ENCODE assay signal across 23 cellular contexts in the genomic region with DNA sequence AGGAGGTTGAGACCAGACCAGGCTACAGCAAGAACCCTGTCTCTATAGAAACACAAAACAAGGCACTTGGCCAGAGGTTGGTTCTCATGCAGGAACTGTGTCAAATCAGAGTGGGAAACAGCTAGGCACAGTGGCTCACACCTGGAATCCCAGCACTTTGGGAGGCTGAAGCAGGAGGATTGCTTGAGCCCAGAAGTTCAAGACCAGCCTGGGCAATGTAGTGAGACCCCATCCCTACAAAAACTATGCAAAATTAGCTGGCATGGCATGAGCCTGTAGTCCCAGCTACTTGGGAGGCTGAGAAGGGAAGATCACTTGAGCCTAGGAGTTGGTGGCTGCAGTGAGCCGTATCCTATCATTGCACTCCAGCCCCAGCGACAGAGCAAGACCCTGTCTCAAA. TPM values are rescaled to one million over a fixed set of nuclear protein-coding genes. Genes with fewer than 3 reads are reported as not detected.
DNase-seq lines count a peak whose midpoint lies in the region; ATAC-seq and TF ChIP-seq lines count a peak whose summit lies in the region.
"Had no signal": no experiment of that assay in that cellular context is flagged by ENCODE, and none has a peak within 500 bp of the region (broad histone marks: within the 10 kb centered on the region; RNA-seq: fewer than 3 reads in every experiment).

No MANE protein-coding gene starts in this region.

- DNase-seq in activated T-cell treated with anti-CD3 and anti-CD28 coated beads, Interleukin-2, amount 50 U/mL, for 4 hours: no peak
- DNase-seq in activated T-cell treated with anti-CD3 and anti-CD28 coated beads for 4 hours: no peak
- no peak for DNase-seq in neural progenitor cell (ENCODE audit: low spot score)
- DNase-seq in NCI-H2107 treated with DMSO at 0.1 percent for 48 hours (lab: John Stamatoyannopoulos, UW; ENCODE audit: unreplicated experiment): no peak
- DNase-seq: amniotic stem cell; DMS79; foreskin keratinocyte; H9; NCI-H146; stimulated activated CD8-positive, alpha-beta memory T cell treated with anti-CD3 and anti-CD28 coated beads, Interleukin-4, amount 100 ng/mL, for 48 hours had no signal

- peaks cover 27% of the 10 kb centered on the region for H4K20me1 ChIP-seq in neural progenitor cell (ENCODE audit: low read depth)

- ATAC-seq in activated T-cell treated with anti-CD3 and anti-CD28 coated beads, Interleukin-2, amount 50 U/mL, for 4 hours: no peak
- ATAC-seq in GM21367 (IDR thresholded peaks at IDR 0.05; ENCODE audit: unreplicated experiment): no peak
- ATAC-seq in GM21381 (IDR thresholded peaks at IDR 0.05; ENCODE audit: unreplicated experiment): no peak

- H3K9ac ChIP-seq in neural progenitor cell: no peak overlapping the region
- H3K9ac ChIP-seq: SK-N-SH had no signal

- H3K4me1 ChIP-seq in HEK293 (ENCODE audit: control insufficient read depth, insufficient read depth, low read length): peaks cover 4% of the 10 kb centered on the region
- H3K4me1 ChIP-seq in neural progenitor cell: no peaks in the 10 kb centered on the region

- H3K27me3 ChIP-seq in neural progenitor cell: no peaks in the 10 kb centered on the region
- H3K27me3 ChIP-seq: dorsolateral prefrontal cortex, foreskin keratinocyte had no signal

- TF ChIP-seq CTCF in HEK293 (tag by site-specific recombination; IDR thresholded peaks at IDR 0.05) (no peak), brain (conservative IDR thresholded peaks at IDR 0.05) (no peak), neural progenitor cell (IDR thresholded peaks at IDR 0.05) (no peak)

- H3K27me3 Mint-ChIP-seq in activated T-cell treated with anti-CD3 and anti-CD28 coated beads, Interleukin-2, amount 50 U/mL, for 4 hours (ENCODE audit: low read depth): no peaks in the 10 kb centered on the region
- H3K27me3 Mint-ChIP-seq in brain: peaks cover 3% of the 10 kb centered on the region
- peaks cover 7% of the 10 kb centered on the region for H3K27me3 Mint-ChIP-seq in neural progenitor cell (ENCODE audit: insufficient read depth, low read depth)
- H3K27me3 Mint-ChIP-seq: activated CD4-positive, alpha-beta T cell treated with anti-CD3 and anti-CD28 coated beads, Interleukin-2, amount 10 ng/mL, durations not matched to agents 24 days and 14 days had no signal

- H3K27ac ChIP-seq in HEK293 (ENCODE audit: extremely low read depth, low read depth, low read length): no peak overlapping the region
- no peak overlapping the region for H3K27ac ChIP-seq in neural progenitor cell
- H3K27ac ChIP-seq: epithelial cell of prostate, foreskin keratinocyte had no signal

- H2AFZ ChIP-seq in neural progenitor cell (replicated peaks): no peak overlapping the region

- H3K4me3 Mint-ChIP-seq in activated T-cell treated with anti-CD3 and anti-CD28 coated beads, Interleukin-2, amount 50 U/mL, for 4 hours: peak overlapping the region; percentile 47
- H3K4me3 Mint-ChIP-seq in brain (peak overlapping the region; percentile 42 to 87 (median 68)), neural progenitor cell (peak overlapping the region; percentile 74)

- peaks cover 29% of the 10 kb centered on the region for H3K79me2 ChIP-seq in neural progenitor cell (ENCODE audit: low read depth)

- CTCF ChIA-PET in HEK293 (lab: Yijun Ruan, JAX): interaction anchor here (0.7 to 1.5 kb wide), 4 partner anchors 11 to 62 kb away, joined by 3 to 6 read pairs (median 3); no protein-coding TSS in a partner anchor

- no peak overlapping the region for H3K4me2 ChIP-seq in neural progenitor cell

- H3K27ac Mint-ChIP-seq in brain (peak overlapping the region in 1 of 5 experiments; percentile 24), neural progenitor cell (no peak overlapping the region)

- H3K36me3 ChIP-seq in HEK293 (ENCODE audit: control insufficient read depth in 2 of 2, insufficient read depth in 1 of 2, low read length in 2 of 2) (peaks cover 0 to 8% of the 10 kb centered on the region in 2 experiments; a peak in 2 of 3 replicates), neural progenitor cell (no peaks in the 10 kb centered on the region)

- H3K9me3 ChIP-seq in HEK293 (ENCODE audit: control insufficient read depth, insufficient read depth, low read depth, low read length) (no peaks in the 10 kb centered on the region), neural progenitor cell (ENCODE audit: low read depth) (no peaks in the 10 kb centered on the region)
- H3K9me3 ChIP-seq: SK-N-SH, thoracic aorta had no signal

- no peaks in the 10 kb centered on the region for H3K9me3 Mint-ChIP-seq in activated T-cell treated with anti-CD3 and anti-CD28 coated beads, Interleukin-2, amount 50 U/mL, for 4 hours
- peaks cover 0 to 5% (median 0%) of the 10 kb centered on the region in 5 experiments for H3K9me3 Mint-ChIP-seq in brain
- H3K9me3 Mint-ChIP-seq in neural progenitor cell: no peaks in the 10 kb centered on the region
- H3K9me3 Mint-ChIP-seq: activated CD4-positive, alpha-beta T cell treated with anti-CD3 and anti-CD28 coated beads, Interleukin-2, amount 10 ng/mL, durations not matched to agents 24 days and 14 days; H9 had no signal

- H3K4me1 Mint-ChIP-seq in activated T-cell treated with anti-CD3 and anti-CD28 coated beads, Interleukin-2, amount 50 U/mL, for 4 hours (ENCODE audit: low read depth): peaks cover 17% of the 10 kb centered on the region
- H3K4me1 Mint-ChIP-seq in brain: peaks cover 32% of the 10 kb centered on the region
- peaks cover 13% of the 10 kb centered on the region for H3K4me1 Mint-ChIP-seq in neural progenitor cell

- H3F3A ChIP-seq in neural progenitor cell (ENCODE audit: low read depth): peaks cover 35% of the 10 kb centered on the region

- POLR2A ChIA-PET in HEK293 (lab: Yijun Ruan, JAX): interaction anchor here (0.7 kb wide), 1 partner anchor 154 kb away, joined by 9 read pairs; no protein-coding TSS in a partner anchor

- peaks cover 3% of the 10 kb centered on the region for H3K36me3 Mint-ChIP-seq in activated T-cell treated with anti-CD3 and anti-CD28 coated beads, Interleukin-2, amount 50 U/mL, for 4 hours (ENCODE audit: insufficient read depth)
- H3K36me3 Mint-ChIP-seq in brain: peaks cover 16% of the 10 kb centered on the region
- no peaks in the 10 kb centered on the region for H3K36me3 Mint-ChIP-seq in neural progenitor cell

- no peak overlapping the region for H3K4me3 ChIP-seq in HEK293 (ENCODE audit: low read depth, low read length)
- no peak overlapping the region for H3K4me3 ChIP-seq in neural progenitor cell

TF ChIP-seq in HEK293, 187 proteins besides CTCF, POLR2A, EP300 and RAD21:
- TF ChIP-seq ZNF121 (tag by site-specific recombination; IDR thresholded peaks at IDR 0.05): peak; percentile 97
- no peak for TF ChIP-seq ZBTB21 (tag by site-specific recombination; IDR thresholded peaks at IDR 0.05)
- no peak for TF ChIP-seq ZFP41 (tag by site-specific recombination; IDR thresholded peaks at IDR 0.05; ENCODE audit: borderline replicate concordance)

RNA-seq across cellular contexts. Expression of a gene that starts 1.7 kb away (rescaled TPM):
- total RNA-seq in activated T-cell treated with anti-CD3 and anti-CD28 coated beads, Interleukin-2, amount 50 U/mL, for 4 hours: 10 to 100 TPM; 24.5 to 30.2 (median 29.0) TPM
- polyA plus RNA-seq in brain (ENCODE audit: insufficient read depth, low read depth, low replicate concordance): 13.3 TPM
- total RNA-seq in neural progenitor cell (ENCODE audit: low replicate concordance): 6.1 and 25.4 TPM in 2 replicates

RNA-seq across cellular contexts. Expression of a gene that starts 7.7 kb away (rescaled TPM):
- total RNA-seq in activated T-cell treated with anti-CD3 and anti-CD28 coated beads, Interleukin-2, amount 50 U/mL, for 4 hours: 10 to 100 TPM; 31.8 to 34.6 (median 33.1) TPM
- 21.4 TPM for polyA plus RNA-seq in brain (ENCODE audit: insufficient read depth, low read depth, low replicate concordance)
- 4.6 and 13.2 TPM in 2 replicates for total RNA-seq in neural progenitor cell (ENCODE audit: low replicate concordance)

RNA-seq across cellular contexts. Expression of a gene that starts 18.0 kb away (rescaled TPM):
- under 1 TPM in 2 of 3 donors, not detected in 1; 0.22 to 0.29 TPM for total RNA-seq in activated T-cell treated with anti-CD3 and anti-CD28 coated beads, Interleukin-2, amount 50 U/mL, for 4 hours
- 13.1 TPM for polyA plus RNA-seq in brain (ENCODE audit: insufficient read depth, low read depth, low replicate concordance)
- 1.1 TPM in 1 of 2 replicates, not detected in the other for total RNA-seq in neural progenitor cell (ENCODE audit: low replicate concordance)
- total RNA-seq: activated CD4-positive, alpha-beta T cell treated with anti-CD3 and anti-CD28 coated beads, Interleukin-2, amount 10 ng/mL, durations not matched to agents 24 days and 14 days; cardiac septum; foreskin keratinocyte; H9; kidney epithelial cell; M059J; renal cortical epithelial cell; thoracic aorta had no signal
- polyA plus RNA-seq: foreskin keratinocyte, SK-N-SH had no signal

RNA-seq across cellular contexts. Expression of a gene that starts 31.5 kb away (rescaled TPM):
- 1 to 10 TPM in 2 of 3 donors, under 1 TPM in 1; 0.73 to 2.5 (median 2.2) TPM for total RNA-seq in activated T-cell treated with anti-CD3 and anti-CD28 coated beads, Interleukin-2, amount 50 U/mL, for 4 hours
- 4.8 TPM for polyA plus RNA-seq in brain (ENCODE audit: insufficient read depth, low read depth, low replicate concordance)
- 0.28 TPM in 1 of 2 replicates, not detected in the other for total RNA-seq in neural progenitor cell (ENCODE audit: low replicate concordance)
- total RNA-seq: M059J had no signal
